ENCODE assay signal across 8 cellular contexts in genomic region chr7:92717982-92718716, GRCh38.
A peak's percentile ranks its signal among the peaks of the same experiment; 100 is the strongest.
DNase-seq lines count a peak whose midpoint lies in the region; ATAC-seq and TF ChIP-seq lines count a peak whose summit lies in the region.

No MANE protein-coding gene starts in this region.

- CTCF ChIA-PET in AG04450 (lab: Charles Lee): interaction anchor here (0.6 kb wide), 1 partner anchor 260 kb away, joined by 3 read pairs; no protein-coding TSS in a partner anchor

- H3K36me3 ChIP-seq in colonic mucosa: no peaks in the 10 kb centered on the region

- TF ChIP-seq CTCF in AG04450 (IDR thresholded peaks at IDR 0.05; ENCODE audit: low read depth, low read length) (no peak), colonic mucosa (IDR thresholded peaks at IDR 0.05) (no peak)

- H3K4me3 ChIP-seq in AG04450 (ENCODE audit: low read depth, low read length) (peak overlapping the region; percentile 45), colonic mucosa (peak overlapping the region; percentile 36)

- POLR2A ChIA-PET in AG04450 (lab: Yijun Ruan, JAX): no interaction called here

- H3K27ac ChIP-seq in AG04450 (ENCODE audit: low read depth, low read length): peak overlapping the region; percentile 76
- H3K27ac ChIP-seq in colonic mucosa: peak overlapping the region; percentile 74

- H3K9ac ChIP-seq in colonic mucosa (ENCODE audit: low read depth in 2 of 2, low read length in 2 of 2): peak overlapping the region; percentile 19 to 67

- DNase-seq in AG04450 (ENCODE audit: low read depth, low spot score): no peak
- DNase-seq in LHCN-M2 (ENCODE audit: low read depth): peak; percentile 95
- peak; percentile 19 to 31 for DNase-seq in activated CD4-positive, alpha-beta T cell treated with anti-CD3 and anti-CD28 coated beads for 24 hours (ENCODE audit: low read depth in 2 of 2)
- DNase-seq in colonic mucosa: peak; percentile 79
- peak; percentile 76 for DNase-seq in midbrain (lab: John Stamatoyannopoulos, UW)
- DNase-seq in stimulated activated CD8-positive, alpha-beta memory T cell treated with anti-CD3 and anti-CD28 coated beads, Interleukin-4, amount 100 ng/mL, for 1 hour (ENCODE audit: low read depth in 2 of 2, low spot score in 1 of 2): peak; percentile 9 to 28
- DNase-seq in SKM-1 (lab: John Stamatoyannopoulos, UW; ENCODE audit: unreplicated experiment): no peak

- peak; percentile 68 for ATAC-seq in GM19395 (IDR thresholded peaks at IDR 0.05; ENCODE audit: unreplicated experiment)

- H3K9me3 ChIP-seq in AG04450 (ENCODE audit: control insufficient read depth, insufficient read depth, low read length) (no peaks in the 10 kb centered on the region), colonic mucosa (no peaks in the 10 kb centered on the region)

- H3K27me3 ChIP-seq in AG04450 (ENCODE audit: control insufficient read depth, insufficient read depth, low read length) (no peaks in the 10 kb centered on the region), colonic mucosa (no peaks in the 10 kb centered on the region)

- intact Hi-C loops in colonic mucosa (cut with DNase I): no loop called here

- peaks cover 4% of the 10 kb centered on the region for H3K4me1 ChIP-seq in colonic mucosa

Comparison
In these comparisons a context has a peak if more than half of its experiments do, and no peak if none do; other contexts are left out.
1. DNase-seq: peak in LHCN-M2 (single experiment), activated CD4-positive, alpha-beta T cell treated with anti-CD3 and anti-CD28 coated beads for 24 hours (2 of 2), colonic mucosa (single experiment), midbrain (single experiment) and stimulated activated CD8-positive, alpha-beta memory T cell treated with anti-CD3 and anti-CD28 coated beads, Interleukin-4, amount 100 ng/mL, for 1 hour (2 of 2); none in AG04450 (single experiment) and SKM-1 (single experiment).